In genomic region chr5:135392256-135392655, GRCh38 we compare ENCODE assay signal across 9 cellular contexts. TPM values are rescaled to one million over a fixed set of nuclear protein-coding genes. Genes with fewer than 3 reads are reported as not detected.
A peak's percentile ranks its signal among the peaks of the same experiment; 100 is the strongest.
DNase-seq lines count a peak whose midpoint lies in the region; ATAC-seq, FAIRE-seq and TF ChIP-seq lines count a peak whose summit lies in the region.
"Had no signal": no experiment of that assay in that cellular context is flagged by ENCODE, and none has a peak within 500 bp of the region (broad histone marks: within the 10 kb centered on the region; RNA-seq: fewer than 3 reads in every experiment).

No MANE protein-coding gene starts in this region.

- peaks cover 0 to 82% (median 72%) of the 10 kb centered on the region in 4 donors for H3K4me1 ChIP-seq in sigmoid colon

- POLR2A ChIA-PET in RWPE1 (lab: Yijun Ruan, JAX; ENCODE audit: low non-redundant PET): no interaction called here

- no peak for TF ChIP-seq EP300 in sigmoid colon (IDR thresholded peaks at IDR 0.05)

- peak overlapping the region; percentile 62 for H3K27ac ChIP-seq in RWPE1
- H3K27ac ChIP-seq in sigmoid colon: peak overlapping the region in 3 of 4 donors; percentile 19 to 45 (median 40)

- ATAC-seq in GM19463 (IDR thresholded peaks at IDR 0.05; ENCODE audit: unreplicated experiment) (peak; percentile 40), HG03025 (IDR thresholded peaks at IDR 0.05; ENCODE audit: low FRiP score, unreplicated experiment) (no peak)

- H3K9me3 ChIP-seq in sigmoid colon: no peaks in the 10 kb centered on the region

- H3K36me3 ChIP-seq in sigmoid colon: peaks cover 0 to 29% (median 4%) of the 10 kb centered on the region in 4 donors

- H3K27me3 ChIP-seq in sigmoid colon: no peaks in the 10 kb centered on the region

- no peak for TF ChIP-seq POLR2A in sigmoid colon (IDR thresholded peaks at IDR 0.05)

- CTCF ChIA-PET in RWPE1 (lab: Yijun Ruan, JAX): interaction anchor here (0.7 kb wide), 1 partner anchor 28 kb away, joined by 3 read pairs; no protein-coding TSS in a partner anchor

- intact Hi-C loops in sigmoid colon (cut with DNase I): no loop called here

- DNase-seq in RWPE1 (ENCODE audit: low spot score) (no peak), fibroblast of villous mesenchyme (ENCODE audit: low read depth) (peak; percentile 68), sigmoid colon (no peak), GM19239 (ENCODE audit: insufficient read length, low spot score) (no peak), NCI-H187 treated with DMSO at 0.1 percent for 48 hours (lab: John Stamatoyannopoulos, UW) (no peak), 8988T (no peak)

- 83 to 84% methylated on average over 2 of the region's 2 CpGs for WGBS in sigmoid colon, 2 donors

- FAIRE-seq in GM19239 (lab: Jason Lieb, UNC): no peak

- H3K4me3 ChIP-seq in fibroblast of villous mesenchyme (ENCODE audit: low read depth, low read length) (no peak overlapping the region), sigmoid colon (no peak overlapping the region)

- no peak for TF ChIP-seq CTCF in RWPE1 (conservative IDR thresholded peaks at IDR 0.05; ENCODE audit: low read depth)
- TF ChIP-seq CTCF in fibroblast of villous mesenchyme (IDR thresholded peaks at IDR 0.05; ENCODE audit: insufficient read depth, low read depth, low read length): no peak
- no peak for TF ChIP-seq CTCF in sigmoid colon (IDR thresholded peaks at IDR 0.05)

RNA-seq across cellular contexts. Expression of gene MACROH2A1, which starts 6.8 kb away (rescaled TPM):
- total RNA-seq in fibroblast of villous mesenchyme (161 and 171 TPM in 2 replicates), sigmoid colon (100 to 1,000 TPM; 153 to 191 (median 179) TPM)
- 100 to 1,000 TPM; 123 to 202 (median 175) TPM for polyA plus RNA-seq in sigmoid colon

RNA-seq across cellular contexts. Expression of gene DCANP1, which starts 54.9 kb away (rescaled TPM):
- not detected in 2 replicates for total RNA-seq in fibroblast of villous mesenchyme
- not detected for total RNA-seq in sigmoid colon
- polyA plus RNA-seq in sigmoid colon: under 1 TPM in 2 of 3 donors, not detected in 1; 0.13 to 0.46 TPM
- polyA plus RNA-seq: urinary bladder had no signal

RNA-seq across cellular contexts. Expression of gene TIFAB, which starts 59.9 kb away (rescaled TPM):
- total RNA-seq in fibroblast of villous mesenchyme (not detected in 2 replicates), sigmoid colon (not detected)
- 1 to 10 TPM in 1 of 3 donors, under 1 TPM in 1, not detected in 1; 0.46 to 1.4 TPM for polyA plus RNA-seq in sigmoid colon
